Comparison of ENCODE assay signal across 19 cellular contexts in the genomic region with DNA sequence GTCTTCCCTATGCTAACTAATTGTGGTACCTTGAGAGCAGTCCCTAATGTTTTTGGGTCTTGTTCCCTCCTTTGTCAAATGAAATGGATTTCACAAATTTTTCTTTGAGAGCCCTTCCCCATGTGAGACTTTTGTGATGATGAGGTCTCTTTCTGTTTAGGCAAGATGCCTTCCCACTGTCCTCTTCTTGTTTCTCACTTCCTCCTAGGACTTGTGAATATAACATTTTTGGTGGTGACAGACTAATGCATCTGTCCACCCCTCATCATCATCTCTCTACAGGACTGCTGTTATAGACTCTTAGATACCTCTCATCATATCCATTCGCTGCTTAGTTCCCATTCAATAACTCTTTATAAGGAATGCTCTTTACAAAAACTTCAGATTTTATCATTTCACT. TPM values are rescaled to one million over a fixed set of nuclear protein-coding genes. Genes with fewer than 3 reads are reported as not detected.
DNase-seq lines count a peak whose midpoint lies in the region; ATAC-seq and TF ChIP-seq lines count a peak whose summit lies in the region.
"Had no signal": no experiment of that assay in that cellular context is flagged by ENCODE, and none has a peak within 500 bp of the region (broad histone marks: within the 10 kb centered on the region; RNA-seq: fewer than 3 reads in every experiment).

No MANE protein-coding gene starts in this region.

- H3K4me3 ChIP-seq in mesenchymal stem cell (ENCODE audit: insufficient read depth in 1 of 2, low read depth in 1 of 2, low read length in 2 of 2) (no peak overlapping the region), ascending aorta (no peak overlapping the region)
- H3K4me3 ChIP-seq: BLaER1, lower lobe of right lung, uterus had no signal

- no peak overlapping the region for H3K4ac ChIP-seq in mesenchymal stem cell (ENCODE audit: low read depth in 1 of 2, low read length in 2 of 2)

- no peak overlapping the region for H2BK12ac ChIP-seq in mesenchymal stem cell (ENCODE audit: low read length in 2 of 2)

- no peaks in the 10 kb centered on the region for H3K4me1 ChIP-seq in mesenchymal stem cell (ENCODE audit: control insufficient read depth, insufficient read depth, low read depth, low read length)
- H3K4me1 ChIP-seq in ascending aorta, result no peaks in the 10 kb centered on the region
- H3K4me1 ChIP-seq: BLaER1, lower lobe of right lung, uterus had no signal

- intact Hi-C loops in ascending aorta (cut with DNase I), result no loop called here

- peaks cover 11% of the 10 kb centered on the region for H3K9me3 ChIP-seq in mesenchymal stem cell (ENCODE audit: control insufficient read depth, low read length)
- peaks cover 0 to 11% of the 10 kb centered on the region in 2 donors for H3K9me3 ChIP-seq in ascending aorta
- H3K9me3 ChIP-seq: BLaER1, uterus had no signal

- H3K27ac ChIP-seq in mesenchymal stem cell (ENCODE audit: low read length, poor library complexity, severe bottlenecking) (no peak overlapping the region), ascending aorta (no peak overlapping the region)
- H3K27ac ChIP-seq: BLaER1, KMS-11, lower lobe of right lung, uterus had no signal

- no peak overlapping the region for H3K14ac ChIP-seq in mesenchymal stem cell (ENCODE audit: low read length in 2 of 2)

- no peak overlapping the region for H3K4me2 ChIP-seq in mesenchymal stem cell (ENCODE audit: low read length, poor library complexity, severe bottlenecking)
- H3K4me2 ChIP-seq: BLaER1, KMS-11 had no signal

- H2BK120ac ChIP-seq in mesenchymal stem cell (ENCODE audit: low read depth, low read length), result no peak overlapping the region

- H3K23ac ChIP-seq in mesenchymal stem cell (ENCODE audit: low read length in 2 of 2), result no peak overlapping the region

- ATAC-seq in GM18870 (IDR thresholded peaks at IDR 0.05; ENCODE audit: unreplicated experiment), result peak; percentile 55
- ATAC-seq in GM21717 (IDR thresholded peaks at IDR 0.05; ENCODE audit: unreplicated experiment), result peak; percentile 59
- peak; percentile 71 for ATAC-seq in HG03280 (IDR thresholded peaks at IDR 0.05; ENCODE audit: unreplicated experiment)
- ATAC-seq: activated CD4-positive, alpha-beta T cell treated with anti-CD3 and anti-CD28 coated beads for 36 hours; lower lobe of right lung had no signal

- no peak overlapping the region for H4K8ac ChIP-seq in mesenchymal stem cell (ENCODE audit: low read length)

- H3K27me3 ChIP-seq in mesenchymal stem cell (ENCODE audit: control insufficient read depth in 1 of 2, insufficient read depth in 1 of 2, low read length in 2 of 2) (no peaks in the 10 kb centered on the region), ascending aorta (no peaks in the 10 kb centered on the region)
- H3K27me3 ChIP-seq: BLaER1, uterus had no signal

- H2BK15ac ChIP-seq in mesenchymal stem cell (ENCODE audit: low read depth, poor library complexity, severe bottlenecking), result no peak overlapping the region

- no peak overlapping the region for H3K18ac ChIP-seq in mesenchymal stem cell (ENCODE audit: low read depth in 1 of 2, low read length in 2 of 2)

- H3K36me3 ChIP-seq in mesenchymal stem cell (ENCODE audit: control insufficient read depth in 1 of 2, insufficient read depth in 2 of 2, low read depth in 1 of 2, low read length in 2 of 2) (peaks cover 0 to 2% of the 10 kb centered on the region in 2 experiments), ascending aorta (no peaks in the 10 kb centered on the region)
- H3K36me3 ChIP-seq: BLaER1, lower lobe of right lung, uterus had no signal

- H2AK5ac ChIP-seq in mesenchymal stem cell (ENCODE audit: low read length, severe bottlenecking), result no peak overlapping the region

- H4K91ac ChIP-seq in mesenchymal stem cell (ENCODE audit: low read length), result no peak overlapping the region

- no peak overlapping the region for H2AFZ ChIP-seq in mesenchymal stem cell (ENCODE audit: low read depth, low read length)

- no peak overlapping the region for H3K9ac ChIP-seq in mesenchymal stem cell (ENCODE audit: low read length)
- H3K9ac ChIP-seq: BLaER1, KMS-11 had no signal

- peak; percentile 10 for DNase-seq in GM10266 (ENCODE audit: extremely low spot score)
- DNase-seq in mesenchymal stem cell, result no peak
- no peak for DNase-seq in LoVo (ENCODE audit: low spot score)
- no peak for DNase-seq in ascending aorta (ENCODE audit: low spot score in 2 of 2)
- DNase-seq in activated naive CD4-positive, alpha-beta T cell (lab: John Stamatoyannopoulos, UW), result no peak
- DNase-seq: activated CD4-positive, alpha-beta T cell treated with anti-CD3 and anti-CD28 coated beads for 36 hours; dermis blood vessel endothelial cell; foreskin fibroblast; lower lobe of right lung; NCI-H2029 treated with DMSO at 0.1 percent for 48 hours; retina; RPMI8226; stimulated activated CD4-positive, alpha-beta T cell treated with anti-CD3 and anti-CD28 coated beads, Interleukin-12 subunit alpha, Interleukin-12 subunit beta, amount 100 ng/mL, for 4 hours; uterus had no signal

- H2BK5ac ChIP-seq in mesenchymal stem cell (ENCODE audit: low read depth, low read length, poor library complexity, severe bottlenecking), result no peak overlapping the region

- TF ChIP-seq CTCF in GM10266 (IDR thresholded peaks at IDR 0.05; ENCODE audit: control insufficient read depth, insufficient read depth, low read depth, missing control alignments) (no peak), ascending aorta (IDR thresholded peaks at IDR 0.05) (no peak)

- H3K79me1 ChIP-seq in mesenchymal stem cell (replicated peaks; ENCODE audit: low read length, poor library complexity, severe bottlenecking), result no peaks in the 10 kb centered on the region

- WGBS in mesenchymal stem cell, result 88% methylated on average over 1 of the region's 1 CpG

RNA-seq across cellular contexts. Expression of a gene that starts 8.7 kb away (rescaled TPM):
- polyA plus RNA-seq in mesenchymal stem cell (2013, experiment 1 of 2), result 13.8 TPM
- 13.4 TPM for polyA plus RNA-seq in mesenchymal stem cell (2013, experiment 2 of 2)
- 9.4 TPM for total RNA-seq in ascending aorta
